Comparison of ENCODE assay signal across 13 cellular contexts in genomic region chr13:110107568-110108347, GRCh38.
DNase-seq lines count a peak whose midpoint lies in the region; ATAC-seq and TF ChIP-seq lines count a peak whose summit lies in the region.
"Had no signal": no experiment of that assay in that cellular context is flagged by ENCODE, and none has a peak within 500 bp of the region (broad histone marks: within the 10 kb centered on the region; RNA-seq: fewer than 3 reads in every experiment).

No MANE protein-coding gene starts in this region.

- H2AFZ ChIP-seq in H9 (ENCODE audit: low read length) (no peak overlapping the region), mesenchymal stem cell (ENCODE audit: low read depth, low read length) (no peak overlapping the region)

- H3K23me2 ChIP-seq in H9 (ENCODE audit: insufficient read length, low read depth, low read length, poor library complexity, severe bottlenecking): no peaks in the 10 kb centered on the region

- whole genome bisulfite sequencing in H9 (ENCODE audit: extremely low coverage, insufficient read length, low lambda C conversion rate): no CpG with 5 or more reads among the region's 22 CpGs
- WGBS in mesenchymal stem cell: 92% methylated on average over 22 of the region's 22 CpGs

- H2BK15ac ChIP-seq in H9 (ENCODE audit: low read depth, low read length) (no peak overlapping the region), mesenchymal stem cell (ENCODE audit: low read depth, poor library complexity, severe bottlenecking) (peak overlapping the region; percentile 41)

- H3K4ac ChIP-seq in H9 (ENCODE audit: low read depth, low read length) (no peak overlapping the region), mesenchymal stem cell (ENCODE audit: low read depth in 1 of 2, low read length in 2 of 2) (no peak overlapping the region)

- H3K27ac ChIP-seq in H9 (ENCODE audit: insufficient read length, low read depth, low read length) (no peak overlapping the region), mesenchymal stem cell (ENCODE audit: low read length, poor library complexity, severe bottlenecking) (no peak overlapping the region)

- H3K79me2 ChIP-seq in H9 (ENCODE audit: insufficient read depth, low read length): no peaks in the 10 kb centered on the region

- H2BK120ac ChIP-seq in H9 (ENCODE audit: low read depth, low read length, poor library complexity, severe bottlenecking) (no peak overlapping the region), mesenchymal stem cell (ENCODE audit: low read depth, low read length) (no peak overlapping the region)

- H2AK5ac ChIP-seq in H9 (ENCODE audit: insufficient read length, low read length) (no peak overlapping the region), mesenchymal stem cell (ENCODE audit: low read length, severe bottlenecking) (peak overlapping the region; percentile 24)

- no peaks in the 10 kb centered on the region for H4K20me1 ChIP-seq in H9 (ENCODE audit: control insufficient read depth, insufficient read depth, insufficient read length)

- no peaks in the 10 kb centered on the region for H3K36me3 Mint-ChIP-seq in H9 (ENCODE audit: insufficient read depth in 1 of 3, low read depth in 3 of 3)
- no peaks in the 10 kb centered on the region for H3K36me3 Mint-ChIP-seq in chondrocyte (ENCODE audit: low read depth)
- H3K36me3 Mint-ChIP-seq: CD4-positive, CD25-positive, alpha-beta regulatory T cell had no signal

- H4K8ac ChIP-seq in H9 (replicated peaks; ENCODE audit: insufficient read length, low read depth, low read length) (no peak overlapping the region), mesenchymal stem cell (ENCODE audit: low read length) (peak overlapping the region; percentile 52)

- H3K4me1 Mint-ChIP-seq in H9 (peaks cover 18 to 21% of the 10 kb centered on the region in 2 experiments), chondrocyte (ENCODE audit: low read depth) (peaks cover 31% of the 10 kb centered on the region)
- H3K4me1 Mint-ChIP-seq: CD4-positive, CD25-positive, alpha-beta regulatory T cell had no signal

- H3K4me2 ChIP-seq in H9 (ENCODE audit: insufficient read depth, insufficient read length, low read length) (no peak overlapping the region), mesenchymal stem cell (ENCODE audit: low read length, poor library complexity, severe bottlenecking) (no peak overlapping the region)

- DNase-seq in BE2C (no peak), H9 (peak; percentile 72), chondrocyte (ENCODE audit: low spot score) (no peak), mesenchymal stem cell (no peak), GM19240 (ENCODE audit: insufficient read length, low spot score) (no peak), epidermal melanocyte (ENCODE audit: insufficient read length, low spot score) (no peak), globus pallidus (ENCODE audit: low spot score) (no peak)
- DNase-seq: CD4-positive, CD25-positive, alpha-beta regulatory T cell; MV-4-11; OCI-M1; T1000 had no signal

- no peak overlapping the region for H3K9ac ChIP-seq in H9 (ENCODE audit: extremely low read depth, insufficient read length, low read length)
- H3K9ac ChIP-seq in mesenchymal stem cell (ENCODE audit: low read length): no peak overlapping the region

- ATAC-seq in GM21529 (IDR thresholded peaks at IDR 0.05; ENCODE audit: unreplicated experiment): no peak
- ATAC-seq: esophagus mucosa had no signal

- no peak overlapping the region for H3K27ac Mint-ChIP-seq in H9
- H3K27ac Mint-ChIP-seq in chondrocyte (ENCODE audit: unreplicated experiment): no peak overlapping the region
- H3K27ac Mint-ChIP-seq: CD4-positive, CD25-positive, alpha-beta regulatory T cell had no signal

- H3K18ac ChIP-seq in H9 (ENCODE audit: insufficient read length, low read depth, low read length): no peak overlapping the region
- H3K18ac ChIP-seq in mesenchymal stem cell (ENCODE audit: low read depth in 1 of 2, low read length in 2 of 2): no peak overlapping the region

- no peak overlapping the region for H4K91ac ChIP-seq in H9 (ENCODE audit: insufficient read length, low read depth, low read length)
- peak overlapping the region; percentile 49 for H4K91ac ChIP-seq in mesenchymal stem cell (ENCODE audit: low read length)

- H2BK5ac ChIP-seq in H9 (ENCODE audit: insufficient read length, low read length): no peak overlapping the region
- no peak overlapping the region for H2BK5ac ChIP-seq in mesenchymal stem cell (ENCODE audit: low read depth, low read length, poor library complexity, severe bottlenecking)

- H3K4me3 ChIP-seq in BE2C (ENCODE audit: low read depth, low read length) (no peak overlapping the region), mesenchymal stem cell (ENCODE audit: insufficient read depth in 1 of 2, low read depth in 1 of 2, low read length in 2 of 2) (no peak overlapping the region)

- H3K79me1 ChIP-seq in H9 (ENCODE audit: insufficient read depth, low read depth, low read length, poor library complexity, severe bottlenecking) (no peaks in the 10 kb centered on the region), mesenchymal stem cell (replicated peaks; ENCODE audit: low read length, poor library complexity, severe bottlenecking) (no peaks in the 10 kb centered on the region)

- H2BK12ac ChIP-seq in H9 (ENCODE audit: insufficient read length, low read depth, low read length): no peak overlapping the region
- peak overlapping the region; percentile 33 to 76 for H2BK12ac ChIP-seq in mesenchymal stem cell (ENCODE audit: low read length in 2 of 2)

- no peak overlapping the region for H2BK20ac ChIP-seq in H9 (ENCODE audit: low read depth, low read length, poor library complexity, severe bottlenecking)

- TF ChIP-seq CTCF in BE2C (IDR thresholded peaks at IDR 0.05; ENCODE audit: low read depth, low read length) (0 out of 2 replicates have a peak, but pooled peaks have one; percentile 24), H9 (conservative IDR thresholded peaks at IDR 0.05) (peak; percentile 68), chondrocyte (IDR thresholded peaks at IDR 0.05) (peak; percentile 46)

- H3K36me3 ChIP-seq in BE2C (no peaks in the 10 kb centered on the region), mesenchymal stem cell (ENCODE audit: control insufficient read depth in 1 of 2, insufficient read depth in 2 of 2, low read depth in 1 of 2, low read length in 2 of 2) (no peaks in the 10 kb centered on the region)

- H3K23ac ChIP-seq in H9 (ENCODE audit: insufficient read length, low read depth, low read length) (no peak overlapping the region), mesenchymal stem cell (ENCODE audit: low read length in 2 of 2) (no peak overlapping the region)

- H3K14ac ChIP-seq in H9 (ENCODE audit: insufficient read depth, low read length) (no peak overlapping the region), mesenchymal stem cell (ENCODE audit: low read length in 2 of 2) (peak overlapping the region in 1 of 2 experiments; percentile 57)

- H3K9me3 ChIP-seq in BE2C: no peaks in the 10 kb centered on the region
- no peaks in the 10 kb centered on the region for H3K9me3 ChIP-seq in H9 (ENCODE audit: control insufficient read depth, low read depth, low read length)
- no peaks in the 10 kb centered on the region for H3K9me3 ChIP-seq in mesenchymal stem cell (ENCODE audit: control insufficient read depth, low read length)

- H3K4me3 Mint-ChIP-seq in H9 (no peak overlapping the region), chondrocyte (ENCODE audit: unreplicated experiment) (no peak overlapping the region)
- H3K4me3 Mint-ChIP-seq: CD4-positive, CD25-positive, alpha-beta regulatory T cell had no signal

- no peak overlapping the region for H3T11ph ChIP-seq in H9 (ENCODE audit: low read length)

- peaks cover 2% of the 10 kb centered on the region; the same call in 1 of the 2 replicates for H3K27me3 Mint-ChIP-seq in H9 (ENCODE audit: low read depth)
- H3K27me3 Mint-ChIP-seq in chondrocyte (ENCODE audit: low read depth): no peaks in the 10 kb centered on the region
- H3K27me3 Mint-ChIP-seq: CD4-positive, CD25-positive, alpha-beta regulatory T cell had no signal

- H3K27me3 ChIP-seq in BE2C (peaks cover 4% of the 10 kb centered on the region; the same call in 1 of the 2 replicates), H9 (ENCODE audit: insufficient read depth, low read length) (no peaks in the 10 kb centered on the region), mesenchymal stem cell (ENCODE audit: control insufficient read depth in 1 of 2, insufficient read depth in 1 of 2, low read length in 2 of 2) (no peaks in the 10 kb centered on the region)

- H3K4me1 ChIP-seq in BE2C (no peaks in the 10 kb centered on the region), H9 (ENCODE audit: insufficient read depth, low read length) (no peaks in the 10 kb centered on the region), mesenchymal stem cell (ENCODE audit: control insufficient read depth, insufficient read depth, low read depth, low read length) (peaks cover 8% of the 10 kb centered on the region)

- H3K9me3 Mint-ChIP-seq in H9: no peaks in the 10 kb centered on the region; a peak in 1 of 5 replicates
- H3K9me3 Mint-ChIP-seq in chondrocyte (ENCODE audit: low read depth): no peaks in the 10 kb centered on the region

- H3K56ac ChIP-seq in H9 (ENCODE audit: insufficient read length, low read depth, low read length): no peak overlapping the region

- no peak overlapping the region for H4K5ac ChIP-seq in H9 (ENCODE audit: insufficient read length, low read depth, low read length)
